Comparison of ENCODE assay signal across 8 cellular contexts in genomic region chr3:9933561-9934234, GRCh38. TPM values are rescaled to one million over a fixed set of nuclear protein-coding genes. Genes with fewer than 3 reads are reported as not detected.
DNase-seq lines count a peak whose midpoint lies in the region; ATAC-seq and TF ChIP-seq lines count a peak whose summit lies in the region.

TSS of gene CRELD1 (plus strand) at chr3:9933834. CDS start at chr3:9934439, 605 bp downstream.

- peaks cover 23% of the 10 kb centered on the region for H3K4me1 ChIP-seq in Loucy (ENCODE audit: insufficient read depth, low read length, poor library complexity, severe bottlenecking)

- peak within 1 kb of the TSS; percentile 83 for H3K9ac ChIP-seq in Loucy (ENCODE audit: low read depth, low read length, poor library complexity, severe bottlenecking)
- peak within 1 kb of the TSS; percentile 83 for H3K9ac ChIP-seq in neural cell (ENCODE audit: low read length)

- H3K9me2 ChIP-seq in Loucy (replicated peaks; ENCODE audit: low read depth, low read length) (no peaks in the 10 kb centered on the region), neural cell (ENCODE audit: insufficient read depth, low read length) (no peaks in the 10 kb centered on the region)

- peaks cover 36% of the 10 kb centered on the region for H3K4me1 Mint-ChIP-seq in stimulated activated naive CD8-positive, alpha-beta T cell treated with anti-CD3 and anti-CD28 coated beads, Interleukin-15, amount 100 ng/mL, for 72 hours

- peak; percentile 10 for TF ChIP-seq EP300 in neural cell (conservative IDR thresholded peaks at IDR 0.05; ENCODE audit: poor library complexity, severe bottlenecking)

- TF ChIP-seq RAD21 in neural cell (conservative IDR thresholded peaks at IDR 0.05): no peak

- no peaks in the 10 kb centered on the region for H3K9me3 Mint-ChIP-seq in stimulated activated naive CD8-positive, alpha-beta T cell treated with anti-CD3 and anti-CD28 coated beads, Interleukin-15, amount 100 ng/mL, for 72 hours

- H3K27ac ChIP-seq in neural cell (ENCODE audit: low read length): peak within 1 kb of the TSS; percentile 79

- H3F3A ChIP-seq in Loucy (ENCODE audit: low read depth) (no peaks in the 10 kb centered on the region), neural cell (ENCODE audit: insufficient read depth, low read length, poor library complexity, severe bottlenecking) (no peaks in the 10 kb centered on the region)

- H3K27me3 Mint-ChIP-seq in stimulated activated naive CD8-positive, alpha-beta T cell treated with anti-CD3 and anti-CD28 coated beads, Interleukin-15, amount 100 ng/mL, for 72 hours: no peaks in the 10 kb centered on the region

- H3K27me3 ChIP-seq in Loucy (ENCODE audit: insufficient read depth, low read length, poor library complexity, severe bottlenecking): no peaks in the 10 kb centered on the region
- H3K27me3 ChIP-seq in neural cell (ENCODE audit: insufficient read depth, low read depth, low read length): no peaks in the 10 kb centered on the region

- H4K20me1 ChIP-seq in Loucy (ENCODE audit: insufficient read depth, low read length, poor library complexity, severe bottlenecking) (peaks cover 7% of the 10 kb centered on the region), neural cell (ENCODE audit: insufficient read depth) (no peaks in the 10 kb centered on the region)

- peak; percentile 86 for ATAC-seq in stimulated activated naive CD8-positive, alpha-beta T cell treated with anti-CD3 and anti-CD28 coated beads, Interleukin-15, amount 100 ng/mL, for 72 hours

- peak within 1 kb of the TSS; percentile 81 for H3K4me3 ChIP-seq in Loucy (ENCODE audit: low read length, poor library complexity, severe bottlenecking)
- H3K4me3 ChIP-seq in neural cell (ENCODE audit: low read length): peak within 1 kb of the TSS; percentile 86

- peak within 1 kb of the TSS; percentile 89 for H2AFZ ChIP-seq in Loucy (ENCODE audit: low read length)
- H2AFZ ChIP-seq in neural cell (ENCODE audit: low read depth, low read length): peak within 1 kb of the TSS; percentile 78

- H3K79me2 ChIP-seq in Loucy (ENCODE audit: insufficient read depth, low read length): peaks cover 32% of the 10 kb centered on the region
- H3K79me2 ChIP-seq in neural cell (replicated peaks; ENCODE audit: insufficient read depth, low read length): no peaks in the 10 kb centered on the region

- H3K4me2 ChIP-seq in Loucy (ENCODE audit: low read depth, low read length, poor library complexity, severe bottlenecking) (peak within 1 kb of the TSS; percentile 98), neural cell (ENCODE audit: low read length) (peak within 1 kb of the TSS; percentile 95)

- H3K36me3 ChIP-seq in Loucy (ENCODE audit: insufficient read depth, low read length) (peaks cover 8% of the 10 kb centered on the region; the same call in 1 of the 2 replicates), neural cell (ENCODE audit: insufficient read depth, low read length) (no peaks in the 10 kb centered on the region)

- peak within 1 kb of the TSS; percentile 96 to 97 for H3K27ac Mint-ChIP-seq in stimulated activated naive CD8-positive, alpha-beta T cell treated with anti-CD3 and anti-CD28 coated beads, Interleukin-15, amount 100 ng/mL, for 72 hours

- no peaks in the 10 kb centered on the region for H3K9me3 ChIP-seq in Loucy (ENCODE audit: insufficient read depth, low read depth, low read length)
- no peaks in the 10 kb centered on the region for H3K9me3 ChIP-seq in neural cell (ENCODE audit: low read length)

- TF ChIP-seq CTCF in Loucy (conservative IDR thresholded peaks at IDR 0.05; ENCODE audit: low read length) (no peak), neural cell (IDR thresholded peaks at IDR 0.05; ENCODE audit: poor library complexity, severe bottlenecking) (no peak)

- DNase-seq in EL (peak; percentile 88), GOT3 (lab: John Stamatoyannopoulos, UW) (peak; percentile 81), SIG-M5 (lab: John Stamatoyannopoulos, UW) (peak; percentile 91), fibroblast of the conjunctiva (ENCODE audit: low read depth) (peak; percentile 86)
- DNase-seq in activated effector memory CD4-positive, alpha-beta T cell treated with anti-CD3 and anti-CD28 coated beads, Interleukin-2, amount 50 U/mL, for 16 hours: peak; percentile 99
- peak; percentile 95 to 96 for DNase-seq in stimulated activated naive CD8-positive, alpha-beta T cell treated with anti-CD3 and anti-CD28 coated beads, Interleukin-15, amount 100 ng/mL, for 72 hours

- peak within 1 kb of the TSS; percentile 92 to 95 for H3K4me3 Mint-ChIP-seq in stimulated activated naive CD8-positive, alpha-beta T cell treated with anti-CD3 and anti-CD28 coated beads, Interleukin-15, amount 100 ng/mL, for 72 hours

TF ChIP-seq in neural cell, 6 proteins besides CTCF, POLR2A, EP300 and RAD21:
- TF ChIP-seq REST (IDR thresholded peaks at IDR 0.05; ENCODE audit: borderline replicate concordance): peak; percentile 23
- peak; percentile 96 for TF ChIP-seq MXI1 (conservative IDR thresholded peaks at IDR 0.05; ENCODE audit: poor library complexity, severe bottlenecking)
- peak; percentile 85 for TF ChIP-seq POLR2AphosphoS5 (IDR thresholded peaks at IDR 0.05)
- TF ChIP-seq SMC3 (conservative IDR thresholded peaks at IDR 0.05; ENCODE audit: poor library complexity): peak; percentile 10
- TF ChIP-seq TAF1 (IDR thresholded peaks at IDR 0.05; ENCODE audit: low read depth): peak; percentile 65
- TF ChIP-seq EZH2 (IDR thresholded peaks at IDR 0.05; ENCODE audit: borderline replicate concordance, insufficient read depth, low read length, poor library complexity, severe bottlenecking): no peak

RNA-seq across cellular contexts. Expression of gene CRELD1, which starts in this region (rescaled TPM):
- polyA plus RNA-seq in neural cell: 48.9 and 59.8 TPM in 2 replicates
- 28.8 and 31.2 TPM in 2 replicates for polyA minus RNA-seq in neural cell

Comparison
In these comparisons a context has a peak if more than half of its experiments do, and no peak if none do; other contexts are left out.
1. Peak in every context shown above with its lines: DNase-seq, ATAC-seq, H3K4me3 ChIP-seq and H3K27ac ChIP-seq.